In genomic region chr17:76452646-76453430, GRCh38 we compare ENCODE assay signal across 8 cellular contexts. TPM values are rescaled to one million over a fixed set of nuclear protein-coding genes. Genes with fewer than 3 reads are reported as not detected.
A peak's percentile ranks its signal among the peaks of the same experiment; 100 is the strongest.
DNase-seq lines count a peak whose midpoint lies in the region; ATAC-seq and TF ChIP-seq lines count a peak whose summit lies in the region.

Gene UBE2O, minus strand, starts transcription at chr17:76453152. Its CDS starts 11 bp downstream, at chr17:76453141.

- H3K36me3 ChIP-seq in liver (ENCODE audit: control insufficient read depth in 4 of 4, insufficient read depth in 3 of 4, low read depth in 1 of 4, low read length in 3 of 4): no peaks in the 10 kb centered on the region

- H3K27ac Mint-ChIP-seq in activated CD4-positive, alpha-beta T cell treated with anti-CD3 and anti-CD28 coated beads, Interleukin-2, amount 10 ng/mL, durations not matched to agents 24 days and 14 days: peak within 1 kb of the TSS; percentile 62
- H3K27ac Mint-ChIP-seq in dendritic cell treated with granulocyte-macrophage colony-stimulating factor and Interleukin-4, amounts not matched to agents 40 ng/mL and 50 ng/mL, for 4 days: peak within 1 kb of the TSS; percentile 66

- peak within 1 kb of the TSS; percentile 75 to 98 (median 80) for H3K4me3 ChIP-seq in liver (ENCODE audit: low read depth in 1 of 3, low read length in 3 of 3)

- peak; percentile 88 for ATAC-seq in HG03439 (IDR thresholded peaks at IDR 0.05; ENCODE audit: unreplicated experiment)

- intact Hi-C loops in activated CD4-positive, alpha-beta T cell treated with anti-CD3 and anti-CD28 coated beads, Interleukin-2, amount 10 ng/mL, durations not matched to agents 24 days and 14 days (cut with micrococcal nuclease): loop anchor here (2.0 to 5.0 kb wide), 2 partner anchors 44 to 49 kb away; partner anchors contain the start of gene RHBDF2
- intact Hi-C loops in dendritic cell treated with granulocyte-macrophage colony-stimulating factor and Interleukin-4, amounts not matched to agents 40 ng/mL and 50 ng/mL, for 4 days (cut with micrococcal nuclease): no loop called here

- under 1% methylated on average over 103 of the region's 103 CpGs for WGBS in liver

- peaks cover 4% of the 10 kb centered on the region for H3K27me3 Mint-ChIP-seq in activated CD4-positive, alpha-beta T cell treated with anti-CD3 and anti-CD28 coated beads, Interleukin-2, amount 10 ng/mL, durations not matched to agents 24 days and 14 days
- H3K27me3 Mint-ChIP-seq in dendritic cell treated with granulocyte-macrophage colony-stimulating factor and Interleukin-4, amounts not matched to agents 40 ng/mL and 50 ng/mL, for 4 days: peaks cover 6% of the 10 kb centered on the region

- H3K4me1 ChIP-seq in liver (ENCODE audit: control insufficient read depth in 4 of 4, insufficient read depth in 4 of 4, low read length in 3 of 4): peaks cover 0 to 12% (median 11%) of the 10 kb centered on the region in 4 donors

- TF ChIP-seq POLR2A in GM19099 (IDR thresholded peaks at IDR 0.05; ENCODE audit: extremely low read depth, insufficient read length, low read depth): peak; percentile 77

- H3K9me3 Mint-ChIP-seq in activated CD4-positive, alpha-beta T cell treated with anti-CD3 and anti-CD28 coated beads, Interleukin-2, amount 10 ng/mL, durations not matched to agents 24 days and 14 days: no peaks in the 10 kb centered on the region
- no peaks in the 10 kb centered on the region for H3K9me3 Mint-ChIP-seq in dendritic cell treated with granulocyte-macrophage colony-stimulating factor and Interleukin-4, amounts not matched to agents 40 ng/mL and 50 ng/mL, for 4 days

- no peak for TF ChIP-seq RAD21 in liver (IDR thresholded peaks at IDR 0.05)

- TF ChIP-seq CTCF in liver (IDR thresholded peaks at IDR 0.05; ENCODE audit: low read depth, low read length, missing input control): no peak

- peak; percentile 93 for DNase-seq in Ammon's horn (ENCODE audit: low spot score)
- peak; percentile 88 for DNase-seq in NCI-H510A treated with DMSO at 0.1 percent for 48 hours (lab: John Stamatoyannopoulos, UW)
- peak; percentile 99 for DNase-seq in activated CD4-positive, alpha-beta T cell treated with anti-CD3 and anti-CD28 coated beads, Interleukin-2, amount 10 ng/mL, durations not matched to agents 24 days and 14 days
- peak; percentile 92 for DNase-seq in stimulated activated CD4-positive, alpha-beta T cell treated with anti-CD3 and anti-CD28 coated beads, Interleukin-4, amount 100 ng/mL, for 1 hour

- no peaks in the 10 kb centered on the region for H3K27me3 ChIP-seq in liver (ENCODE audit: control insufficient read depth in 4 of 4, insufficient read depth in 4 of 4, low read length in 3 of 4)

- peaks cover 32% of the 10 kb centered on the region for H3K4me1 Mint-ChIP-seq in activated CD4-positive, alpha-beta T cell treated with anti-CD3 and anti-CD28 coated beads, Interleukin-2, amount 10 ng/mL, durations not matched to agents 24 days and 14 days
- peaks cover 32% of the 10 kb centered on the region for H3K4me1 Mint-ChIP-seq in dendritic cell treated with granulocyte-macrophage colony-stimulating factor and Interleukin-4, amounts not matched to agents 40 ng/mL and 50 ng/mL, for 4 days (ENCODE audit: low read depth)

- H3K4me3 Mint-ChIP-seq in activated CD4-positive, alpha-beta T cell treated with anti-CD3 and anti-CD28 coated beads, Interleukin-2, amount 10 ng/mL, durations not matched to agents 24 days and 14 days: peak within 1 kb of the TSS; percentile 93
- peak within 1 kb of the TSS; percentile 79 for H3K4me3 Mint-ChIP-seq in dendritic cell treated with granulocyte-macrophage colony-stimulating factor and Interleukin-4, amounts not matched to agents 40 ng/mL and 50 ng/mL, for 4 days

- peaks cover 6% of the 10 kb centered on the region for H3K36me3 Mint-ChIP-seq in activated CD4-positive, alpha-beta T cell treated with anti-CD3 and anti-CD28 coated beads, Interleukin-2, amount 10 ng/mL, durations not matched to agents 24 days and 14 days (ENCODE audit: low read depth)
- H3K36me3 Mint-ChIP-seq in dendritic cell treated with granulocyte-macrophage colony-stimulating factor and Interleukin-4, amounts not matched to agents 40 ng/mL and 50 ng/mL, for 4 days (ENCODE audit: low read depth): no peaks in the 10 kb centered on the region

- no peaks in the 10 kb centered on the region for H3K9me3 ChIP-seq in liver (ENCODE audit: control insufficient read depth in 4 of 4, low read length in 3 of 4)

- peak within 1 kb of the TSS; percentile 68 to 71 for H3K27ac ChIP-seq in liver (ENCODE audit: low read depth in 1 of 2, low read length in 2 of 2)

- H3K9ac ChIP-seq in liver (ENCODE audit: low read depth in 1 of 2, low read length in 2 of 2): peak within 1 kb of the TSS in 1 of 2 donors; percentile 69

TF ChIP-seq in liver, 16 proteins besides CTCF, POLR2A, EP300 and RAD21:
- no peak for TF ChIP-seq EGR1 (IDR thresholded peaks at IDR 0.05; ENCODE audit: low read depth in 2 of 2)
- TF ChIP-seq MAX (IDR thresholded peaks at IDR 0.05): no peak
- TF ChIP-seq NR2F2 (IDR thresholded peaks at IDR 0.05): no peak
- no peak for TF ChIP-seq YY1 (IDR thresholded peaks at IDR 0.05)
- no peak for TF ChIP-seq ZBTB33 (IDR thresholded peaks at IDR 0.05)
- TF ChIP-seq REST (IDR thresholded peaks at IDR 0.05): no peak
- no peak for TF ChIP-seq GABPA (IDR thresholded peaks at IDR 0.05 in 1 of 2, conservative IDR thresholded peaks at IDR 0.05 in 1 of 2)
- no peak for TF ChIP-seq FOXA1 (IDR thresholded peaks at IDR 0.05)
- TF ChIP-seq HNF4A (conservative IDR thresholded peaks at IDR 0.05): no peak
- no peak for TF ChIP-seq TAF1 (conservative IDR thresholded peaks at IDR 0.05)
- TF ChIP-seq FOXA2 (IDR thresholded peaks at IDR 0.05): no peak
- no peak for TF ChIP-seq RXRA (IDR thresholded peaks at IDR 0.05)
- TF ChIP-seq SP1 (IDR thresholded peaks at IDR 0.05): no peak
TF ChIP-seq in liver: peak in this region for 0.

RNA-seq across cellular contexts. Expression of gene UBE2O, which starts in this region (rescaled TPM):
- 43.8 and 44.0 TPM in 2 replicates for total RNA-seq in activated CD4-positive, alpha-beta T cell treated with anti-CD3 and anti-CD28 coated beads, Interleukin-2, amount 10 ng/mL, durations not matched to agents 24 days and 14 days
- 10 to 100 TPM; 13.1 to 71.5 TPM for total RNA-seq in liver
- polyA plus RNA-seq in liver: 1 to 10 TPM; 3.3 to 5.4 TPM

Comparison
In these comparisons a context has a peak if more than half of its experiments do, and no peak if none do; other contexts are left out.
1. Peak in every context shown above with its lines: DNase-seq, ATAC-seq, H3K4me3 ChIP-seq and H3K27ac ChIP-seq.